ENCODE assay signal across 1 cellular context in genomic region chr7:44801890-44802289, GRCh38.
TF ChIP-seq lines count a peak whose summit lies in the region.

No MANE protein-coding gene starts in this region.

TF ChIP-seq in H1, 55 proteins besides CTCF, POLR2A, EP300 and RAD21:
- TF ChIP-seq TBP (IDR thresholded peaks at IDR 0.05; ENCODE audit: low read depth, low read length) (no peak), POU5F1 (IDR thresholded peaks at IDR 0.05; ENCODE audit: low read depth, low read length) (no peak), MAFK (IDR thresholded peaks at IDR 0.05; ENCODE audit: low read depth, low read length) (no peak), GTF2F1 (IDR thresholded peaks at IDR 0.05; ENCODE audit: borderline replicate concordance, low read depth, low read length) (no peak), HDAC2 (IDR thresholded peaks at IDR 0.05; ENCODE audit: borderline replicate concordance in 1 of 2, low read depth in 2 of 2, low read length in 2 of 2) (no peak), KDM1A (IDR thresholded peaks at IDR 0.05; ENCODE audit: borderline replicate concordance, low read length) (no peak), POLR2AphosphoS5 (IDR thresholded peaks at IDR 0.05; ENCODE audit: low read depth, low read length) (peak; percentile 92)
